34 cellular contexts compared by ENCODE assay signal in genomic region chr12:52238206-52238840, GRCh38. TPM values are rescaled to one million over a fixed set of nuclear protein-coding genes. Genes with fewer than 3 reads are reported as not detected.
DNase-seq lines count a peak whose midpoint lies in the region; ATAC-seq and TF ChIP-seq lines count a peak whose summit lies in the region.
"Had no signal": no experiment of that assay in that cellular context is flagged by ENCODE, and none has a peak within 500 bp of the region (broad histone marks: within the 10 kb centered on the region; RNA-seq: fewer than 3 reads in every experiment).

No MANE protein-coding gene starts in this region.

- peaks cover 64% of the 10 kb centered on the region for H3K4me1 Mint-ChIP-seq in MCF 10A (ENCODE audit: insufficient read depth, unreplicated experiment)
- peaks cover 33% of the 10 kb centered on the region for H3K4me1 Mint-ChIP-seq in CD14-positive monocyte
- H3K4me1 Mint-ChIP-seq: immature natural killer cell had no signal

- H3K36me3 Mint-ChIP-seq in MCF 10A (ENCODE audit: insufficient read depth, unreplicated experiment): peaks cover 89% of the 10 kb centered on the region
- H3K36me3 Mint-ChIP-seq in CD14-positive monocyte: peaks cover 5% of the 10 kb centered on the region in 2 donors
- H3K36me3 Mint-ChIP-seq: activated naive CD8-positive, alpha-beta T cell treated with anti-CD3 and anti-CD28 coated beads for 36 hours; immature natural killer cell; natural killer cell treated with Interleukin-12 subunit alpha and Interleukin-12 subunit beta and Interleukin-15 and Interleukin-18, amount 100 ng/mL, for 72 hours; stimulated activated effector memory CD8-positive, alpha-beta T cell treated with anti-CD3 and anti-CD28 coated beads, Interleukin-12 subunit alpha, Interleukin-12 subunit beta, amount 100 ng/mL, for 72 hours had no signal

- no peaks in the 10 kb centered on the region for H3K9me3 Mint-ChIP-seq in MCF 10A (ENCODE audit: unreplicated experiment)
- peaks cover 0 to 6% (median 0%) of the 10 kb centered on the region in 7 donors for H3K9me3 Mint-ChIP-seq in CD14-positive monocyte
- H3K9me3 Mint-ChIP-seq: activated CD4-positive, alpha-beta memory T cell treated with anti-CD3 and anti-CD28 coated beads, Interleukin-2, amount 10 ng/mL, durations not matched to agents 7 days and 5 days; activated naive CD8-positive, alpha-beta T cell treated with anti-CD3 and anti-CD28 coated beads for 36 hours; activated T-helper 2 cell treated with anti-CD3 and anti-CD28 coated beads, Interferon-gamma antibody, Interleukin-2, Interleukin-4, amounts not matched to agents 10 μg/mL and 5 μg/mL and 100 μg/mL, durations not matched to agents 14 hours and 24 hours and 36 hours; CD4-positive, alpha-beta T cell; central memory CD8-positive, alpha-beta T cell; immature natural killer cell; natural killer cell treated with Interleukin-12 subunit alpha and Interleukin-12 subunit beta and Interleukin-15 and Interleukin-18, amount 100 ng/mL, for 72 hours; stimulated activated effector memory CD8-positive, alpha-beta T cell treated with anti-CD3 and anti-CD28 coated beads, Interleukin-12 subunit alpha, Interleukin-12 subunit beta, amount 100 ng/mL, for 72 hours had no signal

- no peak overlapping the region for H3K4me3 Mint-ChIP-seq in MCF 10A (ENCODE audit: unreplicated experiment)
- H3K4me3 Mint-ChIP-seq in CD14-positive monocyte: no peak overlapping the region
- H3K4me3 Mint-ChIP-seq: activated CD4-positive, alpha-beta memory T cell treated with anti-CD3 and anti-CD28 coated beads, Interleukin-2, amount 10 ng/mL, durations not matched to agents 7 days and 5 days; activated naive CD8-positive, alpha-beta T cell treated with anti-CD3 and anti-CD28 coated beads for 36 hours; CD4-positive, alpha-beta T cell; central memory CD8-positive, alpha-beta T cell; immature natural killer cell; natural killer cell treated with Interleukin-12 subunit alpha and Interleukin-12 subunit beta and Interleukin-15 and Interleukin-18, amount 100 ng/mL, for 72 hours; stimulated activated effector memory CD8-positive, alpha-beta T cell treated with anti-CD3 and anti-CD28 coated beads, Interleukin-12 subunit alpha, Interleukin-12 subunit beta, amount 100 ng/mL, for 72 hours had no signal

- peak; percentile 4 to 10 for ATAC-seq in lower lobe of right lung
- ATAC-seq in upper lobe of left lung (ENCODE audit: low FRiP score in 2 of 2): no peak
- ATAC-seq in HG02970 (IDR thresholded peaks at IDR 0.05; ENCODE audit: low FRiP score, unreplicated experiment): no peak
- ATAC-seq: pancreas; SK-N-SH treated with all-trans-retinoic acid at 6 μM for 48 hours; stimulated activated effector memory CD8-positive, alpha-beta T cell treated with anti-CD3 and anti-CD28 coated beads, Interleukin-12 subunit alpha, Interleukin-12 subunit beta, amount 100 ng/mL, for 72 hours had no signal

- intact Hi-C loops in MCF 10A (cut with micrococcal nuclease): no loop called here
- intact Hi-C loops in lower lobe of right lung (cut with DNase I): no loop called here
- intact Hi-C loops in CD14-positive monocyte (cut with micrococcal nuclease): no loop called here

- H3K36me3 ChIP-seq in HUES64 (ENCODE audit: insufficient read depth, low read length) (no peaks in the 10 kb centered on the region), lower lobe of right lung (peaks cover 10% of the 10 kb centered on the region), upper lobe of left lung (peaks cover 0 to 13% (median 0%) of the 10 kb centered on the region in 4 donors)
- H3K36me3 ChIP-seq: left ventricle myocardium inferior, MG63, pancreas, upper lobe of right lung had no signal

- H3K4me3 ChIP-seq in HUES64 (ENCODE audit: low read length): no peak overlapping the region
- H3K4me3 ChIP-seq in lower lobe of right lung: no peak overlapping the region
- H3K4me3 ChIP-seq in upper lobe of left lung: no peak overlapping the region
- H3K4me3 ChIP-seq: left ventricle myocardium inferior, MG63, pancreas, upper lobe of right lung had no signal

- POLR2A ChIA-PET in MCF 10A (lab: Yijun Ruan, JAX): interaction anchor here (0.5 to 1.8 kb wide), 9 partner anchors 8 to 711 kb away, joined by 3 to 8 read pairs (median 4); partner anchors contain the start of gene KRT18

- BruUV-seq in MCF 10A (replicated peaks; lab: Mats Ljungman, UMichigan): no TSS peak

- H3K27me3 Mint-ChIP-seq in MCF 10A (ENCODE audit: insufficient read depth, unreplicated experiment) (no peaks in the 10 kb centered on the region), CD14-positive monocyte (ENCODE audit: low read depth in 3 of 3) (peaks cover 20 to 31% (median 28%) of the 10 kb centered on the region in 3 donors)

- H3K27ac Mint-ChIP-seq in MCF 10A (ENCODE audit: low read depth, unreplicated experiment) (peak overlapping the region; percentile 67), CD14-positive monocyte (peak overlapping the region in 1 of 7 donors; percentile 52)
- H3K27ac Mint-ChIP-seq: activated CD4-positive, alpha-beta memory T cell treated with anti-CD3 and anti-CD28 coated beads, Interleukin-2, amount 10 ng/mL, durations not matched to agents 7 days and 5 days; activated naive CD8-positive, alpha-beta T cell treated with anti-CD3 and anti-CD28 coated beads for 36 hours; activated T-helper 2 cell treated with anti-CD3 and anti-CD28 coated beads, Interferon-gamma antibody, Interleukin-2, Interleukin-4, amounts not matched to agents 10 μg/mL and 5 μg/mL and 100 μg/mL, durations not matched to agents 14 hours and 24 hours and 36 hours; CD4-positive, alpha-beta T cell; immature natural killer cell; natural killer cell treated with Interleukin-12 subunit alpha and Interleukin-12 subunit beta and Interleukin-15 and Interleukin-18, amount 100 ng/mL, for 72 hours; stimulated activated effector memory CD8-positive, alpha-beta T cell treated with anti-CD3 and anti-CD28 coated beads, Interleukin-12 subunit alpha, Interleukin-12 subunit beta, amount 100 ng/mL, for 72 hours had no signal

- peak overlapping the region; percentile 51; the same call in 1 of the 2 replicates for H3K27ac ChIP-seq in HUES64 (ENCODE audit: low read depth, low read length)
- no peak overlapping the region for H3K27ac ChIP-seq in lower lobe of right lung
- peak overlapping the region in 3 of 4 donors; percentile 35 to 61 (median 37) for H3K27ac ChIP-seq in upper lobe of left lung
- H3K27ac ChIP-seq: left ventricle myocardium inferior, pancreas, upper lobe of right lung had no signal

- H3K27me3 ChIP-seq in HUES64 (ENCODE audit: insufficient read depth, low read length): peaks cover 25% of the 10 kb centered on the region
- H3K27me3 ChIP-seq in lower lobe of right lung (ENCODE audit: low read depth): peaks cover 9% of the 10 kb centered on the region
- peaks cover 0 to 5% (median 1%) of the 10 kb centered on the region in 4 donors for H3K27me3 ChIP-seq in upper lobe of left lung
- H3K27me3 ChIP-seq: MG63, pancreas had no signal

- H3K4me1 ChIP-seq in HUES64 (ENCODE audit: insufficient read depth, low read length) (peaks cover 23% of the 10 kb centered on the region), lower lobe of right lung (peaks cover 25% of the 10 kb centered on the region), upper lobe of left lung (peaks cover 3 to 51% (median 28%) of the 10 kb centered on the region in 4 donors)

- WGBS in HUES64: 90% methylated on average over 4 of the region's 4 CpGs
- WGBS in upper lobe of left lung, 2 donors: 79 to 85% methylated on average over 4 of the region's 4 CpGs

- peak; percentile 45 for DNase-seq in MCF 10A (ENCODE audit: unreplicated experiment)
- no peak for DNase-seq in lower lobe of right lung
- DNase-seq in upper lobe of left lung: no peak
- no peak for DNase-seq in SK-N-DZ (ENCODE audit: low spot score)
- no peak for DNase-seq in CD14-positive monocyte (ENCODE audit: low spot score)
- DNase-seq: activated CD4-positive, alpha-beta memory T cell treated with anti-CD3 and anti-CD28 coated beads, Interleukin-2, amount 10 ng/mL, durations not matched to agents 7 days and 5 days; activated CD4-positive, CD25-positive, alpha-beta regulatory T cell treated with anti-CD3 and anti-CD28 coated beads, Interleukin-2, amount 50 U/mL, for 72 hours; activated CD8-positive, alpha-beta memory T cell treated with anti-CD3 and anti-CD28 coated beads, Interleukin-2, amount 50 U/mL, for 48 hours; activated naive CD8-positive, alpha-beta T cell treated with anti-CD3 and anti-CD28 coated beads for 36 hours; CD4-positive, alpha-beta T cell; dermis blood vessel endothelial cell; DMS 273 treated with DMSO at 0.1 percent for 48 hours; EL; hypothalamus; immature natural killer cell; KBM-7; left ventricle myocardium inferior; MG63; NCI-H2029; NCI-H2227 treated with DMSO at 0.1 percent for 48 hours; NCI-H748 treated with DMSO at 0.1 percent for 48 hours; retina; stimulated activated CD4-positive, alpha-beta T cell treated with anti-CD3 and anti-CD28 coated beads, Interleukin-4, amount 100 ng/mL, for 1 hour; substantia nigra; upper lobe of right lung had no signal

- CTCF ChIA-PET in MCF 10A (lab: Yijun Ruan, JAX): interaction anchor here (0.6 to 8.0 kb wide), 6 partner anchors 9 to 134 kb away, joined by 3 to 70 read pairs (median 3); no protein-coding TSS in a partner anchor

- TF ChIP-seq POLR2A in upper lobe of left lung (IDR thresholded peaks at IDR 0.05): no peak

- no peak for TF ChIP-seq CTCF in MCF 10A (IDR thresholded peaks at IDR 0.05; ENCODE audit: unreplicated experiment)
- TF ChIP-seq CTCF in lower lobe of right lung (IDR thresholded peaks at IDR 0.05): no peak
- no peak for TF ChIP-seq CTCF in upper lobe of left lung (IDR thresholded peaks at IDR 0.05)
- TF ChIP-seq CTCF in CD14-positive monocyte (IDR thresholded peaks at IDR 0.05): no peak

- TF ChIP-seq EP300 in upper lobe of left lung (IDR thresholded peaks at IDR 0.05): no peak

- H3K9me3 ChIP-seq in HUES64 (ENCODE audit: insufficient read depth, low read depth, low read length): no peaks in the 10 kb centered on the region
- H3K9me3 ChIP-seq in lower lobe of right lung: no peaks in the 10 kb centered on the region
- H3K9me3 ChIP-seq in upper lobe of left lung: no peaks in the 10 kb centered on the region
- H3K9me3 ChIP-seq: left ventricle myocardium inferior, MG63, pancreas, upper lobe of right lung had no signal

- H3K9ac ChIP-seq in HUES64 (ENCODE audit: low read depth, low read length): no peak overlapping the region

RNA-seq across cellular contexts. Expression of gene KRT7, which starts 5.3 kb away (rescaled TPM):
- 6.0 TPM for polyA plus RNA-seq in HUES64 (2013, experiment 1 of 2)
- 4.9 TPM for polyA plus RNA-seq in HUES64 (2013, experiment 2 of 2)
- total RNA-seq in MCF 10A (2022) (2,379 and 3,360 TPM in 2 replicates), lower lobe of right lung (257 TPM), upper lobe of left lung (1,000 to 10,000 TPM in 2 of 6 donors, 100 to 1,000 TPM in 4; 247 to 1,279 (median 821) TPM)
- polyA plus RNA-seq in SK-N-DZ (2014; cell fraction: cytosol; rRNA removed): not detected in 2 replicates
- polyA plus RNA-seq in SK-N-DZ (2014; cell fraction: nucleus; rRNA removed): not detected in 2 replicates
- 1 to 10 TPM in 1 of 2 donors, not detected in 1; 2.7 TPM for polyA plus RNA-seq in CD14-positive monocyte
- total RNA-seq: CD4-positive, alpha-beta T cell; left ventricle myocardium inferior; mononuclear cell had no signal
- polyA plus RNA-seq: immature natural killer cell had no signal

RNA-seq across cellular contexts. Expression of gene KRT86, which starts 36.1 kb away (rescaled TPM):
- not detected for polyA plus RNA-seq in HUES64 (2013, experiment 1 of 2)
- polyA plus RNA-seq in HUES64 (2013, experiment 2 of 2): not detected
- 37.8 and 45.1 TPM in 2 replicates for total RNA-seq in MCF 10A (2022)
- total RNA-seq in lower lobe of right lung: 0.74 TPM
- total RNA-seq in upper lobe of left lung: 1 to 10 TPM in 2 of 6 donors, under 1 TPM in 2, not detected in 2; 0.30 to 1.5 (median 0.93) TPM
- polyA plus RNA-seq in SK-N-DZ (2014; cell fraction: cytosol; rRNA removed): not detected in 2 replicates
- not detected in 2 replicates for polyA plus RNA-seq in SK-N-DZ (2014; cell fraction: nucleus; rRNA removed)
- polyA plus RNA-seq in CD14-positive monocyte: not detected
- total RNA-seq: activated naive CD8-positive, alpha-beta T cell treated with anti-CD3 and anti-CD28 coated beads for 36 hours; CD4-positive, alpha-beta T cell; dermis blood vessel endothelial cell; left ventricle myocardium inferior had no signal

RNA-seq across cellular contexts. Expression of gene KRT80, which starts 46.5 kb away (rescaled TPM):
- not detected for polyA plus RNA-seq in HUES64 (2013, experiment 1 of 2)
- 0.13 TPM for polyA plus RNA-seq in HUES64 (2013, experiment 2 of 2)
- 27.4 and 52.3 TPM in 2 replicates for total RNA-seq in MCF 10A (2022)
- 3.0 TPM for total RNA-seq in lower lobe of right lung
- 10 to 100 TPM in 2 of 6 donors, 1 to 10 TPM in 4; 2.1 to 15.2 (median 6.6) TPM for total RNA-seq in upper lobe of left lung
- not detected in 2 replicates for polyA plus RNA-seq in SK-N-DZ (2014; cell fraction: cytosol; rRNA removed)
- not detected in 2 replicates for polyA plus RNA-seq in SK-N-DZ (2014; cell fraction: nucleus; rRNA removed)
- polyA plus RNA-seq in CD14-positive monocyte: under 1 TPM; 0.18 to 0.52 TPM
- total RNA-seq: activated CD4-positive, alpha-beta memory T cell treated with anti-CD3 and anti-CD28 coated beads, Interleukin-2, amount 10 ng/mL, durations not matched to agents 7 days and 5 days; activated naive CD8-positive, alpha-beta T cell treated with anti-CD3 and anti-CD28 coated beads for 36 hours; activated T-helper 2 cell treated with anti-CD3 and anti-CD28 coated beads, Interferon-gamma antibody, Interleukin-2, Interleukin-4, amounts not matched to agents 10 μg/mL and 5 μg/mL and 100 μg/mL, durations not matched to agents 14 hours and 24 hours and 36 hours; CD4-positive, alpha-beta T cell; left ventricle myocardium inferior; mononuclear cell; natural killer cell treated with Interleukin-12 subunit alpha and Interleukin-12 subunit beta and Interleukin-15 and Interleukin-18, amount 100 ng/mL, for 72 hours had no signal
- polyA plus RNA-seq: immature natural killer cell had no signal

RNA-seq across cellular contexts. Expression of gene KRT81, which starts 53.0 kb away (rescaled TPM):
- polyA plus RNA-seq in HUES64 (2013, experiment 1 of 2): not detected
- polyA plus RNA-seq in HUES64 (2013, experiment 2 of 2): not detected
- total RNA-seq in MCF 10A (2022): 2,023 and 2,244 TPM in 2 replicates
- not detected for total RNA-seq in lower lobe of right lung
- 1 to 10 TPM in 1 of 6 donors, under 1 TPM in 3, not detected in 2; 0.39 to 1.4 (median 0.52) TPM for total RNA-seq in upper lobe of left lung
- polyA plus RNA-seq in SK-N-DZ (2014; cell fraction: cytosol; rRNA removed): not detected in 2 replicates
- not detected in 2 replicates for polyA plus RNA-seq in SK-N-DZ (2014; cell fraction: nucleus; rRNA removed)
- not detected for polyA plus RNA-seq in CD14-positive monocyte
- total RNA-seq: activated CD4-positive, alpha-beta memory T cell treated with anti-CD3 and anti-CD28 coated beads, Interleukin-2, amount 10 ng/mL, durations not matched to agents 7 days and 5 days; activated naive CD8-positive, alpha-beta T cell treated with anti-CD3 and anti-CD28 coated beads for 36 hours; activated T-helper 2 cell treated with anti-CD3 and anti-CD28 coated beads, Interferon-gamma antibody, Interleukin-2, Interleukin-4, amounts not matched to agents 10 μg/mL and 5 μg/mL and 100 μg/mL, durations not matched to agents 14 hours and 24 hours and 36 hours; CD4-positive, alpha-beta T cell; dermis blood vessel endothelial cell; left ventricle myocardium inferior; mononuclear cell; upper lobe of right lung had no signal

Comparison
In these comparisons a context has a peak if more than half of its experiments do, and no peak if none do; other contexts are left out.
1. ATAC-seq: peak in lower lobe of right lung (2 of 2); none in upper lobe of left lung (0 of 2) and HG02970 (single experiment).
2. RNA of gene KRT86, which starts 36.1 kb away (total RNA-seq): 37.8 to 45.1 TPM in MCF 10A; 0.74 TPM in lower lobe of right lung (single experiment) and 0.30 to 1.5 TPM in upper lobe of left lung; every median in the first group is over 10 times any median in the second.